ENCODE assay signal across 23 cellular contexts in the genomic region with DNA sequence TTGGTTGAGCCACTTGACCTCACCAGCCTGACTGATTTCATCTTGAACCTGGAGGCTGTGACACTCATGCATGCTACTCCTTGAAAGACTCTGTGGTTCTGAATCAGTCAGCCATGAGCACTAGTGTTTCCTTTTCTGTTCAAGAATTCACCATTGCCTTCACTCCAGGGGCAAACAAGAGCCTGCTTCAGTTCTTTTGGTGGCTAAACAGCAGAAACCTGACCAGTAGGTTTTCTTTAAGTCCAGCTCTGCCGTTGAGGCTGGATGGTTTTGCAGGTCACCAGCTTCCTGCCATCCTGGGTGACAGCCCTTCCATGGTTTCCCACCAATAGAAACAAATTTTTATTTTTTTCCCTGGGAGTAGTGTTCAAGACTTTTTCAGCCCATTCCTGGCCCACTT.
"Had no signal": no experiment of that assay in that cellular context is flagged by ENCODE, and none has a peak within 500 bp of the region (broad histone marks: within the 10 kb centered on the region; RNA-seq: fewer than 3 reads in every experiment).

No MANE protein-coding gene starts in this region.

- H3K4me1 ChIP-seq: neural progenitor cell, parathyroid adenoma, psoas muscle, right lobe of liver, sigmoid colon, stomach, transverse colon, upper lobe of right lung, uterus had no signal

- H3K9ac ChIP-seq: neural progenitor cell, parathyroid adenoma had no signal

- H3K27me3 ChIP-seq: ovary, right lobe of liver, sigmoid colon, stomach, tibial artery, transverse colon, uterus had no signal

- H3K36me3 ChIP-seq: neural progenitor cell, ovary, right lobe of liver, sigmoid colon, stomach, thoracic aorta, tibial artery, transverse colon, upper lobe of right lung, uterus had no signal

- H3K9me3 ChIP-seq: ovary, psoas muscle, right lobe of liver, sigmoid colon, stomach, thoracic aorta, tibial artery, transverse colon, upper lobe of right lung, uterus had no signal

- H3K27ac ChIP-seq: neural progenitor cell, ovary, parathyroid adenoma, psoas muscle, right lobe of liver, sigmoid colon, stomach, thoracic aorta, tibial artery, transverse colon, upper lobe of right lung, uterus had no signal

- DNase-seq: natural killer cell; occipital lobe; ovary; posterior cingulate gyrus; psoas muscle; right cardiac atrium; right lobe of liver; sigmoid colon; small intestine; stimulated activated CD4-positive, alpha-beta T cell treated with anti-CD3 and anti-CD28 coated beads, Interleukin-15, amount 100 ng/mL, for 24 hours; stimulated activated CD4-positive, alpha-beta T cell treated with anti-CD3 and anti-CD28 coated beads, Interleukin-2, amount 100 ng/mL, for 24 hours; stimulated activated CD4-positive, alpha-beta T cell treated with anti-CD3 and anti-CD28 coated beads, Interleukin-2, amount 100 ng/mL, for 48 hours; stimulated activated CD4-positive, alpha-beta T cell treated with anti-CD3 and anti-CD28 coated beads, Interleukin-4, amount 100 ng/mL, for 24 hours; stimulated activated naive B cell treated with anti-CD40 and anti-IgM and Interleukin-4, amounts not matched to agents 10 μg/mL and 1 μg/mL and 100 μg/mL, for 72 hours; stimulated activated naive CD4-positive, alpha-beta T cell treated with Interleukin-2 at 50 U/mL for 16 hours; stomach; tibial artery; transverse colon; upper lobe of right lung; uterus had no signal

- H3K4me2 ChIP-seq: neural progenitor cell had no signal

- H3K4me3 ChIP-seq: neural progenitor cell, ovary, psoas muscle, right lobe of liver, sigmoid colon, stomach, thoracic aorta, tibial artery, transverse colon, upper lobe of right lung, uterus had no signal
